Comparison of ENCODE assay signal across 12 cellular contexts in the genomic region with DNA sequence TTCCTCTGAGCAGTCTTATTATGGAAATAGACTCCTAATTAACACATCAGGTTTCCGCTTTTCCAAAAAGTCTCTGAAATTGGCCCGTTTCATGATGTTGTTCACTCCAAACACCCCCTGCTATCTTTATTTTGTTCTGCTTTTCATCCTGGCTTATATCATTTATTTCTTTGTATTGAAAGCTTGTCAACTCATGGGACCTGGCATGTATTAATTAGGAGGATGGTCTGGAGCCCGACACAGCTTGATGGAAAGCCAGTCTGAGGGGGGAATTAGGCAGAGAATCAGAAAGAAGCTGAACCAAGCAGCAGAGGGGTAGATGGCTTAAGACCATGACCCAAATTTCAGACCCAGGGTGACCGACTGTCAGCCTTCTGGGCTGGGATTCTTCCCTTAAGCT.
DNase-seq lines count a peak whose midpoint lies in the region; ATAC-seq, FAIRE-seq and TF ChIP-seq lines count a peak whose summit lies in the region.
"Had no signal": no experiment of that assay in that cellular context is flagged by ENCODE, and none has a peak within 500 bp of the region (broad histone marks: within the 10 kb centered on the region; RNA-seq: fewer than 3 reads in every experiment).

No MANE protein-coding gene starts in this region.

- no peaks in the 10 kb centered on the region for H4K20me1 ChIP-seq in H1 (replicated peaks in 1 of 2; ENCODE audit: control insufficient read depth in 1 of 2, insufficient read depth in 2 of 2, low read length in 2 of 2)

- H4K8ac ChIP-seq in H1 (ENCODE audit: extremely low read depth, insufficient read depth, low read length) (no peak overlapping the region), mesendoderm (ENCODE audit: low read depth, low read length) (no peak overlapping the region)

- no peak for ATAC-seq in GM19023 (IDR thresholded peaks at IDR 0.05; ENCODE audit: unreplicated experiment)

- no peaks in the 10 kb centered on the region for H3K23me2 ChIP-seq in H1 (ENCODE audit: low read depth, low read length)

- no peak for FAIRE-seq in H1 (lab: Jason Lieb, UNC)
- FAIRE-seq: A204.1 had no signal

- H3K79me1 ChIP-seq in H1 (ENCODE audit: low read depth, low read length) (no peaks in the 10 kb centered on the region), mesendoderm (ENCODE audit: low read length) (no peaks in the 10 kb centered on the region)

- 38% methylated on average over 4 of the region's 4 CpGs; no CpG with 5 or more reads in 1 of the 2 experiments for WGBS in H1 (ENCODE audit: extremely low coverage in 1 of 2, insufficient coverage in 1 of 2, insufficient read length in 1 of 2, insufficient replicate concordance in 2 of 2, low coverage in 1 of 2, low lambda C conversion rate in 2 of 2, missing lambda C conversion rate in 1 of 2), 2 experiments
- WGBS in spleen, 5 donors = 55 to 76% (median 62%) methylated on average over 4 of the region's 4 CpGs
- no CpG with 5 or more reads among the region's 4 CpGs for WGBS in mesendoderm (ENCODE audit: extremely low coverage, insufficient coverage, low lambda C conversion rate)

- H4K91ac ChIP-seq in H1 (replicated peaks; ENCODE audit: insufficient read length, low read length) = peak overlapping the region; percentile 44

- H3K27ac Mint-ChIP-seq in T-helper 1 cell treated with Interleukin-12 subunit alpha and Interleukin-12 subunit beta and Interleukin-4 antibody, amounts not matched to agents 30 μg/mL and 1 μg/mL, for 36 hours = peak overlapping the region; percentile 89
- no peak overlapping the region for H3K27ac Mint-ChIP-seq in HFFc6
- H3K27ac Mint-ChIP-seq: progenitor cell of endocrine pancreas had no signal

- H3K27me3 Mint-ChIP-seq in T-helper 1 cell treated with Interleukin-12 subunit alpha and Interleukin-12 subunit beta and Interleukin-4 antibody, amounts not matched to agents 30 μg/mL and 1 μg/mL, for 36 hours (ENCODE audit: low read depth) = no peaks in the 10 kb centered on the region
- peaks cover 4% of the 10 kb centered on the region for H3K27me3 Mint-ChIP-seq in HFFc6 (ENCODE audit: insufficient read depth)

- H3K56ac ChIP-seq in H1 (replicated peaks; ENCODE audit: insufficient read length, low read depth, low read length) (no peak overlapping the region), mesendoderm (ENCODE audit: low read length) (no peak overlapping the region)

- no peak overlapping the region for H2BK20ac ChIP-seq in H1 (ENCODE audit: low read length)

- no peaks in the 10 kb centered on the region for H3K79me2 ChIP-seq in H1 (ENCODE audit: control insufficient read depth in 1 of 2, insufficient read depth in 2 of 2, low read length in 2 of 2)
- H3K79me2 ChIP-seq in mesendoderm (ENCODE audit: control insufficient read depth, insufficient read depth, low read length) = no peaks in the 10 kb centered on the region

- intact Hi-C loops in spleen (cut with DNase I; ENCODE audit: low total_unique reads) = no loop called here

- no peak overlapping the region; the same call in 1 of the 2 replicates for H2AK5ac ChIP-seq in H1 (ENCODE audit: low read depth, low read length)
- no peak overlapping the region for H2AK5ac ChIP-seq in mesendoderm (ENCODE audit: low read length)

- H3K9ac ChIP-seq in H1 (replicated peaks in 1 of 4; ENCODE audit: extremely low read depth in 1 of 4, low read depth in 3 of 4, low read length in 3 of 4) (no peak overlapping the region), mesendoderm (ENCODE audit: low read length) (no peak overlapping the region)

- H3K9me3 ChIP-seq in SJCRH30 (replicated peaks) = no peaks in the 10 kb centered on the region
- no peaks in the 10 kb centered on the region for H3K9me3 ChIP-seq in H1 (ENCODE audit: insufficient read depth in 2 of 2, low read depth in 1 of 2, low read length in 1 of 2)
- no peaks in the 10 kb centered on the region for H3K9me3 ChIP-seq in spleen
- H3K9me3 ChIP-seq: thyroid gland had no signal

- H3K36me3 ChIP-seq in SJCRH30 (no peaks in the 10 kb centered on the region), H1 (ENCODE audit: control insufficient read depth in 2 of 4, insufficient read depth in 4 of 4, low read length in 3 of 4) (no peaks in the 10 kb centered on the region), spleen (no peaks in the 10 kb centered on the region), mesendoderm (ENCODE audit: control insufficient read depth, insufficient read depth, low read length) (no peaks in the 10 kb centered on the region)
- H3K36me3 ChIP-seq: thyroid gland had no signal

- H2BK120ac ChIP-seq in H1 (replicated peaks; ENCODE audit: low read depth, low read length) = no peak overlapping the region
- H2BK120ac ChIP-seq in mesendoderm (ENCODE audit: low read depth, low read length) = no peak overlapping the region

- no peaks in the 10 kb centered on the region for H3K9me3 Mint-ChIP-seq in T-helper 1 cell treated with Interleukin-12 subunit alpha and Interleukin-12 subunit beta and Interleukin-4 antibody, amounts not matched to agents 30 μg/mL and 1 μg/mL, for 36 hours
- no peaks in the 10 kb centered on the region for H3K9me3 Mint-ChIP-seq in HFFc6

- H2BK5ac ChIP-seq in H1 (ENCODE audit: low read depth, low read length) = peak overlapping the region; percentile 28; the same call in 1 of the 2 replicates
- H2BK5ac ChIP-seq in mesendoderm (ENCODE audit: low read length) = no peak overlapping the region

- peaks cover 65% of the 10 kb centered on the region for H3K4me1 Mint-ChIP-seq in T-helper 1 cell treated with Interleukin-12 subunit alpha and Interleukin-12 subunit beta and Interleukin-4 antibody, amounts not matched to agents 30 μg/mL and 1 μg/mL, for 36 hours (ENCODE audit: low read depth)
- peaks cover 16% of the 10 kb centered on the region for H3K4me1 Mint-ChIP-seq in HFFc6 (ENCODE audit: low read depth)

- H3K4me1 ChIP-seq in SJCRH30 (peaks cover 17% of the 10 kb centered on the region), H1 (replicated peaks in 1 of 4; ENCODE audit: control insufficient read depth in 3 of 4, insufficient read depth in 4 of 4, low read length in 3 of 4) (peaks cover 14 to 26% (median 21%) of the 10 kb centered on the region in 4 experiments), spleen (peaks cover 25 to 83% (median 59%) of the 10 kb centered on the region in 6 donors), mesendoderm (ENCODE audit: control insufficient read depth, low read depth, low read length) (peaks cover 3% of the 10 kb centered on the region)

- H3K4ac ChIP-seq in H1 (replicated peaks; ENCODE audit: insufficient read length, low read depth, low read length) (no peak overlapping the region), mesendoderm (ENCODE audit: low read depth, low read length) (no peak overlapping the region)

- CTCF ChIA-PET in H1 (lab: Charles Lee; ENCODE audit: partially characterized antibody) = interaction anchor here (0.5 to 2.4 kb wide), 13 partner anchors 8 to 544 kb away, joined by 3 to 9 read pairs (median 3); a partner anchor contains a TSS

- 0 out of 2 replicates have a peak overlapping the region, but pooled peaks have one; percentile 10 for H2BK12ac ChIP-seq in H1 (ENCODE audit: low read depth, low read length)

- H2AFZ ChIP-seq in H1 (ENCODE audit: low read length) = peak overlapping the region; percentile 68

- H3K27ac ChIP-seq in SJCRH30 (peak overlapping the region; percentile 41), H1 (ENCODE audit: low read depth, low read length) (peak overlapping the region; percentile 39; the same call in 1 of the 2 replicates), spleen (peak overlapping the region; percentile 82 to 94 (median 91)), mesendoderm (ENCODE audit: low read depth, low read length) (no peak overlapping the region)
- H3K27ac ChIP-seq: thyroid gland had no signal

- H3K18ac ChIP-seq in H1 (ENCODE audit: extremely low read depth, low read length) = no peak overlapping the region
- no peak overlapping the region for H3K18ac ChIP-seq in mesendoderm (ENCODE audit: low read length)

- H3K4me3 Mint-ChIP-seq in T-helper 1 cell treated with Interleukin-12 subunit alpha and Interleukin-12 subunit beta and Interleukin-4 antibody, amounts not matched to agents 30 μg/mL and 1 μg/mL, for 36 hours = peak overlapping the region; percentile 65
- H3K4me3 Mint-ChIP-seq in HFFc6 = no peak overlapping the region

- H4K5ac ChIP-seq in H1 (ENCODE audit: insufficient read length, low read depth, low read length) = no peak overlapping the region
- H4K5ac ChIP-seq in mesendoderm (ENCODE audit: low read length) = no peak overlapping the region

- POLR2A ChIA-PET in H1 (lab: Charles Lee; ENCODE audit: partially characterized antibody) = no interaction called here

- H2BK15ac ChIP-seq in H1 (ENCODE audit: low read length) = no peak overlapping the region
- no peak overlapping the region for H2BK15ac ChIP-seq in mesendoderm (replicated peaks; ENCODE audit: low read depth)

- H3K23ac ChIP-seq in H1 (ENCODE audit: insufficient read length) (no peak overlapping the region), mesendoderm (ENCODE audit: low read length) (no peak overlapping the region)

- no peak for TF ChIP-seq EP300 in H1 (IDR thresholded peaks at IDR 0.05; ENCODE audit: borderline replicate concordance in 1 of 2, low read depth in 2 of 2, low read length in 2 of 2)

- no peak for DNase-seq in T-helper 1 cell
- DNase-seq in SJCRH30 = no peak
- no peak for DNase-seq in H1 (ENCODE audit: low read depth in 1 of 2, low spot score in 2 of 2)
- no peak for DNase-seq in spleen
- DNase-seq in mesendoderm = no peak
- no peak for DNase-seq in HFFc6
- DNase-seq: NCI-H446 had no signal

- H3K4me3 ChIP-seq in SJCRH30 (no peak overlapping the region), H1 (ENCODE audit: extremely low read depth in 1 of 4, insufficient read depth in 2 of 4, low read depth in 3 of 4, low read length in 4 of 4) (peak overlapping the region in 1 of 4 experiments; percentile 1; a peak in 2 of 8 replicates), spleen (peak overlapping the region in 1 of 8 donors; percentile 47), mesendoderm (ENCODE audit: low read length) (no peak overlapping the region)
- H3K4me3 ChIP-seq: thyroid gland had no signal

- H3K4me2 ChIP-seq in H1 (ENCODE audit: insufficient read depth in 1 of 2, low read depth in 2 of 2, low read length in 2 of 2) = peak overlapping the region; percentile 26 to 58; a peak in 3 of 4 replicates
- H3K4me2 ChIP-seq in mesendoderm (ENCODE audit: low read length) = no peak overlapping the region

- peaks cover 5% of the 10 kb centered on the region for H3K36me3 Mint-ChIP-seq in T-helper 1 cell treated with Interleukin-12 subunit alpha and Interleukin-12 subunit beta and Interleukin-4 antibody, amounts not matched to agents 30 μg/mL and 1 μg/mL, for 36 hours (ENCODE audit: low read depth)
- no peaks in the 10 kb centered on the region for H3K36me3 Mint-ChIP-seq in HFFc6 (ENCODE audit: low read depth)

- no peak for TF ChIP-seq RAD21 in H1 (IDR thresholded peaks at IDR 0.05 in 1 of 2, conservative IDR thresholded peaks at IDR 0.05 in 1 of 2; ENCODE audit: low read depth in 2 of 2, low read length in 2 of 2)

- H3K27me3 ChIP-seq in SJCRH30 (no peaks in the 10 kb centered on the region), H1 (replicated peaks in 1 of 4; ENCODE audit: control insufficient read depth in 3 of 4, extremely low read depth in 1 of 4, insufficient read depth in 3 of 4, low read length in 3 of 4) (no peaks in the 10 kb centered on the region), spleen (replicated peaks in 1 of 7) (no peaks in the 10 kb centered on the region), mesendoderm (ENCODE audit: insufficient read depth, low read length, poor library complexity) (no peaks in the 10 kb centered on the region)
- H3K27me3 ChIP-seq: thyroid gland had no signal

- TF ChIP-seq CTCF in H1 (IDR thresholded peaks at IDR 0.05; ENCODE audit: control extremely low read depth in 1 of 3, insufficient read depth in 1 of 3, low read depth in 1 of 3, low read length in 3 of 3) (no peak), spleen (IDR thresholded peaks at IDR 0.05 in 8 of 11, conservative IDR thresholded peaks at IDR 0.05 in 3 of 11) (no peak), HFFc6 (IDR thresholded peaks at IDR 0.05) (no peak)

- H3K14ac ChIP-seq in H1 (ENCODE audit: insufficient read length) = no peak overlapping the region

- TF ChIP-seq POLR2A in H1 (IDR thresholded peaks at IDR 0.05; ENCODE audit: control extremely low read depth in 1 of 2, low read depth in 2 of 2, low read length in 2 of 2) (no peak), spleen (IDR thresholded peaks at IDR 0.05) (no peak)
